ENCODE assay signal across 21 cellular contexts in genomic region chr15:99552111-99552510, GRCh38.
"Had no signal": no experiment of that assay in that cellular context is flagged by ENCODE, and none has a peak within 500 bp of the region (broad histone marks: within the 10 kb centered on the region; RNA-seq: fewer than 3 reads in every experiment).

No MANE protein-coding gene starts in this region.

- H3K9me2 ChIP-seq: SK-N-SH had no signal

- ATAC-seq: Panc1, T-cell had no signal

- H3K9me3 ChIP-seq: SK-N-SH had no signal

- H3K27ac ChIP-seq: RWPE1 had no signal

- H3K36me3 Mint-ChIP-seq: T-cell had no signal

- H3K9ac ChIP-seq: SK-N-SH had no signal

- H3K27ac Mint-ChIP-seq: T-cell had no signal

- H3K9me3 Mint-ChIP-seq: T-cell had no signal

- DNase-seq: KBM-7, MV-4-11, NCI-H1048, NCI-H1105, NCI-H1417, NCI-H1436 treated with DMSO at 0.1 percent for 48 hours, NCI-H1694, NCI-H187 treated with DMSO at 0.1 percent for 48 hours, NCI-H2029 treated with DMSO at 0.1 percent for 48 hours, NCI-H2171 treated with DMSO at 0.1 percent for 48 hours, NCI-H345, NCI-H446 treated with DMSO at 0.1 percent for 48 hours, NCI-H510A treated with DMSO at 0.1 percent for 48 hours, NCI-H526 treated with DMSO at 0.1 percent for 48 hours, NCI-H748 treated with DMSO at 0.1 percent for 48 hours, SHP77, SK-N-SH, SW 1271, T-cell had no signal

- H3K4me2 ChIP-seq: SK-N-SH had no signal

- H3K4me3 Mint-ChIP-seq: T-cell had no signal
